ENCODE assay signal across 9 cellular contexts in genomic region chr2:12169721-12170120, GRCh38.
DNase-seq lines count a peak whose midpoint lies in the region; ATAC-seq lines count a peak whose summit lies in the region.
"Had no signal": no experiment of that assay in that cellular context is flagged by ENCODE, and none has a peak within 500 bp of the region (broad histone marks: within the 10 kb centered on the region; RNA-seq: fewer than 3 reads in every experiment).

No MANE protein-coding gene starts in this region.

- H3K9me3 Mint-ChIP-seq in T-cell = no peaks in the 10 kb centered on the region
- H3K9me3 Mint-ChIP-seq: activated naive CD4-positive, alpha-beta T cell treated with anti-CD3 and anti-CD28 coated beads, Interleukin-2, amount 50 U/mL, for 24 hours had no signal

- peak; percentile 50 for DNase-seq in CD1c-positive myeloid dendritic cell (ENCODE audit: extremely low spot score)
- peak in 24 of 34 experiments; percentile 6 to 50 (median 18) for DNase-seq in T-cell
- DNase-seq in non-pigmented ciliary epithelial cell (ENCODE audit: low read depth) = peak; percentile 75
- DNase-seq in NCI-H1930 (lab: John Stamatoyannopoulos, UW) = no peak
- DNase-seq in NCI-H1105 treated with DMSO at 0.1 percent for 48 hours (lab: John Stamatoyannopoulos, UW) = no peak
- DNase-seq in effector CD4-positive, alpha-beta T cell = no peak

- H3K27me3 Mint-ChIP-seq in T-cell = peaks cover 0 to 2% of the 10 kb centered on the region in 2 donors
- H3K27me3 Mint-ChIP-seq: activated naive CD4-positive, alpha-beta T cell treated with anti-CD3 and anti-CD28 coated beads, Interleukin-2, amount 50 U/mL, for 24 hours had no signal

- CTCF ChIA-PET in T-cell (lab: Charles Lee) = no interaction called here

- no peaks in the 10 kb centered on the region for H3K36me3 Mint-ChIP-seq in T-cell
- H3K36me3 Mint-ChIP-seq: activated naive CD4-positive, alpha-beta T cell treated with anti-CD3 and anti-CD28 coated beads, Interleukin-2, amount 50 U/mL, for 24 hours had no signal

- H3K27ac Mint-ChIP-seq in T-cell = peak overlapping the region in 1 of 2 donors; percentile 69
- H3K27ac Mint-ChIP-seq: activated naive CD4-positive, alpha-beta T cell treated with anti-CD3 and anti-CD28 coated beads, Interleukin-2, amount 50 U/mL, for 24 hours had no signal

- peak in 3 of 4 experiments; percentile 50 to 96 (median 53) for ATAC-seq in T-cell (replicated peaks in 1 of 4)
- ATAC-seq in esophagus mucosa = peak; percentile 72
- ATAC-seq in HG02938 (IDR thresholded peaks at IDR 0.05; ENCODE audit: unreplicated experiment) = no peak

- H3K4me1 Mint-ChIP-seq in T-cell = peaks cover 27 to 59% (median 43%) of the 10 kb centered on the region in 3 donors

- POLR2A ChIA-PET in T-cell (lab: Charles Lee) = interaction anchor here in 1 of 2 donors (1.2 kb wide), 1 partner anchor 9 kb away, joined by 3 read pairs; no protein-coding TSS in a partner anchor

- H3K4me3 Mint-ChIP-seq in T-cell = peak overlapping the region in 1 of 3 donors; percentile 47
- H3K4me3 Mint-ChIP-seq: activated naive CD4-positive, alpha-beta T cell treated with anti-CD3 and anti-CD28 coated beads, Interleukin-2, amount 50 U/mL, for 24 hours had no signal

Comparison
In these comparisons a context has a peak if more than half of its experiments do, and no peak if none do; other contexts are left out.
1. DNase-seq: peak in CD1c-positive myeloid dendritic cell (single experiment), T-cell (24 of 34) and non-pigmented ciliary epithelial cell (single experiment); none in NCI-H1930 (0 of 2), NCI-H1105 treated with DMSO at 0.1 percent for 48 hours (single experiment) and effector CD4-positive, alpha-beta T cell (single experiment).